Comparison of ENCODE assay signal across 14 cellular contexts in the genomic region with DNA sequence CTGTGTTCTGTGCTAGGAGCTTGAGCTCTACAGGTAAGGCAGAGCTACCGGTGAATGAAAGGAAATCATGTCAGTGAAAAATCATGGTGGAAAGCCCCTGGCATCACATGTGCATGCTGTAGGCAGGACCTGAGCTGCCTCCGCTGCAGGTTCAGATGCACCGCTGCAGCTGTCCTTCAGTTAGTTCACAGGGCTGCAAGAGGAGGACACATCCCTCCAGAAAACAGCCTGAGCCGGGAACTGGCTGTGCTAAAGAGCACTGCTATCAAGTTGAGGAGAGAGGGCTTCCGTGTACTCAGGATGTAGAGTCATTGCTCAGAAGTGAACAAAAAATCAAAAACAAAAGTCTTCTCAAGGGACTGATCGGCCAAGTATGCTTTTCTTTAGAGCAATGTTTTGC.
DNase-seq lines count a peak whose midpoint lies in the region; ATAC-seq and TF ChIP-seq lines count a peak whose summit lies in the region.
"Had no signal": no experiment of that assay in that cellular context is flagged by ENCODE, and none has a peak within 500 bp of the region (broad histone marks: within the 10 kb centered on the region; RNA-seq: fewer than 3 reads in every experiment).

No MANE protein-coding gene starts in this region.

- no peak for TF ChIP-seq CTCF in endothelial cell (IDR thresholded peaks at IDR 0.05; ENCODE audit: unreplicated experiment)

- peak; percentile 84 to 85 for ATAC-seq in CD4-positive, CD25-positive, alpha-beta regulatory T cell (ENCODE audit: low read depth in 2 of 2)
- peak; percentile 31 to 60 for ATAC-seq in activated CD4-positive, CD25-positive, alpha-beta regulatory T cell treated with anti-CD3 and anti-CD28 coated beads, Interleukin-2, amount 50 U/mL, for 24 hours
- ATAC-seq in naive thymus-derived CD8-positive, alpha-beta T cell = peak; percentile 57 to 68
- ATAC-seq in HG03108 (IDR thresholded peaks at IDR 0.05; ENCODE audit: unreplicated experiment) (no peak), HG03439 (IDR thresholded peaks at IDR 0.05; ENCODE audit: unreplicated experiment) (no peak), GM19467 (IDR thresholded peaks at IDR 0.05; ENCODE audit: unreplicated experiment) (no peak)

- no peaks in the 10 kb centered on the region for H3K9me3 ChIP-seq in CD4-positive, CD25-positive, alpha-beta regulatory T cell (ENCODE audit: control insufficient read depth in 2 of 2, low read length in 2 of 2)
- H3K9me3 ChIP-seq: upper lobe of left lung had no signal

- POLR2A ChIA-PET in naive thymus-derived CD8-positive, alpha-beta T cell (lab: Charles Lee) = interaction anchor here (0.7 to 1.7 kb wide), 3 partner anchors 13 to 551 kb away, joined by 3 to 4 read pairs (median 4); partner anchors contain the start of gene ERCC6L2

- peak overlapping the region; percentile 65 for H3K4me3 ChIP-seq in CD4-positive, CD25-positive, alpha-beta regulatory T cell (ENCODE audit: low read depth, low read length)
- H3K4me3 ChIP-seq: upper lobe of left lung had no signal

- peak overlapping the region; percentile 83 to 88 (median 86) for H3K27ac Mint-ChIP-seq in CD4-positive, CD25-positive, alpha-beta regulatory T cell
- peak overlapping the region in 9 of 10 donors; percentile 86 to 97 (median 93) for H3K27ac Mint-ChIP-seq in naive thymus-derived CD8-positive, alpha-beta T cell
- no peak overlapping the region for H3K27ac Mint-ChIP-seq in endothelial cell (ENCODE audit: unreplicated experiment)
- H3K27ac Mint-ChIP-seq: brain, naive B cell had no signal

- H3K36me3 ChIP-seq in CD4-positive, CD25-positive, alpha-beta regulatory T cell (ENCODE audit: control insufficient read depth, insufficient read depth, low read length) = peaks cover under 1% of the 10 kb centered on the region

- H3K27ac ChIP-seq in CD4-positive, CD25-positive, alpha-beta regulatory T cell (ENCODE audit: insufficient read depth, low read length, poor library complexity, severe bottlenecking) = peak overlapping the region; percentile 81
- H3K27ac ChIP-seq: upper lobe of left lung had no signal

- peak; percentile 11 to 86 (median 57) for DNase-seq in CD4-positive, CD25-positive, alpha-beta regulatory T cell
- peak; percentile 33 for DNase-seq in activated effector memory CD4-positive, alpha-beta T cell treated with Interleukin-2 at 50 U/mL for 16 hours
- DNase-seq in naive thymus-derived CD8-positive, alpha-beta T cell = peak; percentile 33 to 80 (median 68)
- DNase-seq in endothelial cell (ENCODE audit: low spot score) = no peak
- DNase-seq: KG1, naive B cell, NCI-H1436, NCI-H510A treated with DMSO at 0.1 percent for 48 hours, upper lobe of left lung had no signal

- H3K27me3 Mint-ChIP-seq in CD4-positive, CD25-positive, alpha-beta regulatory T cell = peaks cover 6% of the 10 kb centered on the region
- H3K27me3 Mint-ChIP-seq in naive thymus-derived CD8-positive, alpha-beta T cell = no peaks in the 10 kb centered on the region
- no peaks in the 10 kb centered on the region for H3K27me3 Mint-ChIP-seq in endothelial cell (ENCODE audit: unreplicated experiment)
- H3K27me3 Mint-ChIP-seq: brain had no signal

- peaks cover 50% of the 10 kb centered on the region for H3K4me1 ChIP-seq in CD4-positive, CD25-positive, alpha-beta regulatory T cell (ENCODE audit: control insufficient read depth, insufficient read depth, low read length, poor library complexity, severe bottlenecking)

- H3K27me3 ChIP-seq in CD4-positive, CD25-positive, alpha-beta regulatory T cell (ENCODE audit: control insufficient read depth, insufficient read depth, low read length) = no peaks in the 10 kb centered on the region
- H3K27me3 ChIP-seq: upper lobe of left lung had no signal

- peaks cover 0 to 2% (median 0%) of the 10 kb centered on the region in 7 donors for H3K9me3 Mint-ChIP-seq in CD4-positive, CD25-positive, alpha-beta regulatory T cell
- H3K9me3 Mint-ChIP-seq in naive thymus-derived CD8-positive, alpha-beta T cell = no peaks in the 10 kb centered on the region
- no peaks in the 10 kb centered on the region for H3K9me3 Mint-ChIP-seq in endothelial cell (ENCODE audit: unreplicated experiment)
- H3K9me3 Mint-ChIP-seq: brain had no signal

- H3K4me1 Mint-ChIP-seq in CD4-positive, CD25-positive, alpha-beta regulatory T cell = peaks cover 28 to 70% (median 56%) of the 10 kb centered on the region in 4 donors
- H3K4me1 Mint-ChIP-seq in naive thymus-derived CD8-positive, alpha-beta T cell = peaks cover 39 to 85% (median 59%) of the 10 kb centered on the region in 4 donors
- no peaks in the 10 kb centered on the region for H3K4me1 Mint-ChIP-seq in endothelial cell (ENCODE audit: unreplicated experiment)
- H3K4me1 Mint-ChIP-seq: brain, naive B cell had no signal

- H3K36me3 Mint-ChIP-seq in CD4-positive, CD25-positive, alpha-beta regulatory T cell = peaks cover 24% of the 10 kb centered on the region
- H3K36me3 Mint-ChIP-seq in naive thymus-derived CD8-positive, alpha-beta T cell = peaks cover 0 to 8% (median 7%) of the 10 kb centered on the region in 3 donors
- H3K36me3 Mint-ChIP-seq in endothelial cell (ENCODE audit: low read depth, unreplicated experiment) = no peaks in the 10 kb centered on the region

- peak overlapping the region; percentile 12 to 75 (median 53) for H3K4me3 Mint-ChIP-seq in CD4-positive, CD25-positive, alpha-beta regulatory T cell
- H3K4me3 Mint-ChIP-seq in naive thymus-derived CD8-positive, alpha-beta T cell = peak overlapping the region; percentile 57 to 79 (median 74)
- no peak overlapping the region for H3K4me3 Mint-ChIP-seq in endothelial cell (ENCODE audit: unreplicated experiment)
- H3K4me3 Mint-ChIP-seq: brain had no signal

Comparison
In these comparisons a context has a peak if more than half of its experiments do, and no peak if none do; other contexts are left out.
1. ATAC-seq: peak in CD4-positive, CD25-positive, alpha-beta regulatory T cell (2 of 2), activated CD4-positive, CD25-positive, alpha-beta regulatory T cell treated with anti-CD3 and anti-CD28 coated beads, Interleukin-2, amount 50 U/mL, for 24 hours (2 of 2) and naive thymus-derived CD8-positive, alpha-beta T cell (2 of 2); none in HG03108 (single experiment), HG03439 (single experiment) and GM19467 (single experiment).